In genomic region chr15:58517682-58518525, GRCh38 we compare ENCODE assay signal across 8 cellular contexts.
DNase-seq lines count a peak whose midpoint lies in the region; ATAC-seq lines count a peak whose summit lies in the region.

No MANE protein-coding gene starts in this region.

- DNase-seq in T-helper 17 cell (no peak), mesendoderm (no peak), RKO (ENCODE audit: low spot score) (no peak), left lobe of liver (ENCODE audit: low spot score) (no peak)
- no peak for DNase-seq in natural killer cell treated with Interleukin-12 subunit alpha and Interleukin-12 subunit beta and Interleukin-15 and Interleukin-18, amount 100 ng/mL, for 72 hours (ENCODE audit: low spot score)
- DNase-seq in stimulated activated CD4-positive, alpha-beta T cell treated with anti-CD3 and anti-CD28 coated beads, Interleukin-4, amount 100 ng/mL, for 24 hours = no peak

- no peak overlapping the region for H4K5ac ChIP-seq in mesendoderm (ENCODE audit: low read length)

- H2AK5ac ChIP-seq in mesendoderm (ENCODE audit: low read length) = no peak overlapping the region

- no peak overlapping the region for H3K56ac ChIP-seq in mesendoderm (ENCODE audit: low read length)

- no peaks in the 10 kb centered on the region for H3K79me2 ChIP-seq in mesendoderm (ENCODE audit: control insufficient read depth, insufficient read depth, low read length)

- no peak overlapping the region for H3K4me3 ChIP-seq in mesendoderm (ENCODE audit: low read length)

- WGBS in mesendoderm (ENCODE audit: extremely low coverage, insufficient coverage, low lambda C conversion rate) = no CpG with 5 or more reads among the region's 9 CpGs

- H3K4me1 Mint-ChIP-seq in T-helper 17 cell = peaks cover 25% of the 10 kb centered on the region
- H3K4me1 Mint-ChIP-seq in natural killer cell treated with Interleukin-12 subunit alpha and Interleukin-12 subunit beta and Interleukin-15 and Interleukin-18, amount 100 ng/mL, for 72 hours (ENCODE audit: low read depth in 2 of 2) = peaks cover 61 to 77% of the 10 kb centered on the region in 2 donors

- peak overlapping the region; percentile 19 for H3K27ac Mint-ChIP-seq in T-helper 17 cell
- peak overlapping the region; percentile 91 to 98 for H3K27ac Mint-ChIP-seq in natural killer cell treated with Interleukin-12 subunit alpha and Interleukin-12 subunit beta and Interleukin-15 and Interleukin-18, amount 100 ng/mL, for 72 hours

- H3K9ac ChIP-seq in mesendoderm (ENCODE audit: low read length) = no peak overlapping the region

- H3K27me3 Mint-ChIP-seq in T-helper 17 cell = peaks cover 10% of the 10 kb centered on the region
- H3K27me3 Mint-ChIP-seq in natural killer cell treated with Interleukin-12 subunit alpha and Interleukin-12 subunit beta and Interleukin-15 and Interleukin-18, amount 100 ng/mL, for 72 hours = no peaks in the 10 kb centered on the region

- no peaks in the 10 kb centered on the region for H3K79me1 ChIP-seq in mesendoderm (ENCODE audit: low read length)

- H3K27ac ChIP-seq in mesendoderm (ENCODE audit: low read depth, low read length) = no peak overlapping the region

- no peak overlapping the region for H3K4me2 ChIP-seq in mesendoderm (ENCODE audit: low read length)

- H2BK120ac ChIP-seq in mesendoderm (ENCODE audit: low read depth, low read length) = no peak overlapping the region

- no peak overlapping the region for H2BK15ac ChIP-seq in mesendoderm (replicated peaks; ENCODE audit: low read depth)

- ATAC-seq in GM18519 (IDR thresholded peaks at IDR 0.05; ENCODE audit: low FRiP score, unreplicated experiment) (peak; percentile 62), HG02943 (IDR thresholded peaks at IDR 0.05; ENCODE audit: low read depth, unreplicated experiment) (peak; percentile 62), T-helper 17 cell (peak; percentile 20), left lobe of liver (no peak)
- peak; percentile 57 to 67 for ATAC-seq in natural killer cell treated with Interleukin-12 subunit alpha and Interleukin-12 subunit beta and Interleukin-15 and Interleukin-18, amount 100 ng/mL, for 72 hours

- H3K4me3 Mint-ChIP-seq in T-helper 17 cell = no peak overlapping the region
- H3K4me3 Mint-ChIP-seq in natural killer cell treated with Interleukin-12 subunit alpha and Interleukin-12 subunit beta and Interleukin-15 and Interleukin-18, amount 100 ng/mL, for 72 hours = peak overlapping the region; percentile 59

- H3K27me3 ChIP-seq in mesendoderm (ENCODE audit: insufficient read depth, low read length, poor library complexity) = no peaks in the 10 kb centered on the region

- H3K36me3 ChIP-seq in mesendoderm (ENCODE audit: control insufficient read depth, insufficient read depth, low read length) = no peaks in the 10 kb centered on the region

- H3K9me3 Mint-ChIP-seq in natural killer cell treated with Interleukin-12 subunit alpha and Interleukin-12 subunit beta and Interleukin-15 and Interleukin-18, amount 100 ng/mL, for 72 hours = peaks cover 6% of the 10 kb centered on the region

- H3K23ac ChIP-seq in mesendoderm (ENCODE audit: low read length) = no peak overlapping the region

- H3K4ac ChIP-seq in mesendoderm (ENCODE audit: low read depth, low read length) = no peak overlapping the region

- no peak overlapping the region for H4K8ac ChIP-seq in mesendoderm (ENCODE audit: low read depth, low read length)

- no peaks in the 10 kb centered on the region for H3K9me3 ChIP-seq in T-helper 17 cell (ENCODE audit: control insufficient read depth, low read length, poor library complexity, severe bottlenecking)

- no peak overlapping the region for H2BK5ac ChIP-seq in mesendoderm (ENCODE audit: low read length)

- H3K4me1 ChIP-seq in mesendoderm (ENCODE audit: control insufficient read depth, low read depth, low read length) = peaks cover 11% of the 10 kb centered on the region

- H3K18ac ChIP-seq in mesendoderm (ENCODE audit: low read length) = no peak overlapping the region

- no peaks in the 10 kb centered on the region for H3K36me3 Mint-ChIP-seq in T-helper 17 cell (ENCODE audit: low read depth)
- peaks cover 8% of the 10 kb centered on the region for H3K36me3 Mint-ChIP-seq in natural killer cell treated with Interleukin-12 subunit alpha and Interleukin-12 subunit beta and Interleukin-15 and Interleukin-18, amount 100 ng/mL, for 72 hours
